14 cellular contexts compared by ENCODE assay signal in genomic region chr2:19747310-19748072, GRCh38.
DNase-seq lines count a peak whose midpoint lies in the region; ATAC-seq, FAIRE-seq and TF ChIP-seq lines count a peak whose summit lies in the region.
"Had no signal": no experiment of that assay in that cellular context is flagged by ENCODE, and none has a peak within 500 bp of the region (broad histone marks: within the 10 kb centered on the region; RNA-seq: fewer than 3 reads in every experiment).

No MANE protein-coding gene starts in this region.

- H3K4me3 ChIP-seq in adipocyte (ENCODE audit: low read length) (no peak overlapping the region), aorta (ENCODE audit: low read length in 2 of 2) (no peak overlapping the region), upper lobe of left lung (no peak overlapping the region)
- H3K4me3 ChIP-seq: SJSA1, uterus had no signal

- 14 to 19% methylated on average over 10 of the region's 10 CpGs for WGBS in aorta, 2 donors
- 80 to 86% methylated on average over 8 to 9 of the region's 10 CpGs for WGBS in upper lobe of left lung, 2 donors

- no peak overlapping the region for H3K9ac ChIP-seq in adipocyte (ENCODE audit: low read length)

- TF ChIP-seq CTCF in upper lobe of left lung (IDR thresholded peaks at IDR 0.05) = no peak

- H3K27ac ChIP-seq in aorta (ENCODE audit: low read depth in 1 of 2, low read length in 2 of 2) (peak overlapping the region; percentile 78 to 90), upper lobe of left lung (no peak overlapping the region)
- H3K27ac ChIP-seq: SJSA1, uterus had no signal

- TF ChIP-seq EP300 in upper lobe of left lung (IDR thresholded peaks at IDR 0.05) = no peak

- H3K27me3 ChIP-seq in adipocyte (replicated peaks; ENCODE audit: control insufficient read depth, insufficient read depth, low read length) = peaks cover 11% of the 10 kb centered on the region
- H3K27me3 ChIP-seq in aorta (ENCODE audit: control insufficient read depth in 1 of 2, insufficient read depth in 2 of 2, low read length in 1 of 2) = no peaks in the 10 kb centered on the region
- no peaks in the 10 kb centered on the region for H3K27me3 ChIP-seq in upper lobe of left lung
- H3K27me3 ChIP-seq: SJSA1, uterus had no signal

- H3K36me3 ChIP-seq in adipocyte (ENCODE audit: control insufficient read depth, insufficient read depth, low read length, severe bottlenecking) = no peaks in the 10 kb centered on the region
- H3K36me3 ChIP-seq in aorta (ENCODE audit: control insufficient read depth in 1 of 2, insufficient read depth in 2 of 2, low read length in 1 of 2) = no peaks in the 10 kb centered on the region
- no peaks in the 10 kb centered on the region for H3K36me3 ChIP-seq in upper lobe of left lung
- H3K36me3 ChIP-seq: SJSA1, uterus had no signal

- TF ChIP-seq POLR2A in upper lobe of left lung (IDR thresholded peaks at IDR 0.05) (no peak), GM12891 (IDR thresholded peaks at IDR 0.05; ENCODE audit: low read depth, low read length) (no peak)

- ATAC-seq in Right ventricle myocardium inferior = peak; percentile 63
- peak; percentile 78 for ATAC-seq in aorta (ENCODE audit: low FRiP score)
- no peak for ATAC-seq in upper lobe of left lung (ENCODE audit: low FRiP score in 2 of 2)
- ATAC-seq: activated CD8-positive, alpha-beta T cell treated with anti-CD3 and anti-CD28 coated beads, Interleukin-2, amount 10 ng/mL, durations not matched to agents 7 days and 5 days had no signal

- intact Hi-C loops in Right ventricle myocardium inferior (cut with DNase I) = no loop called here
- intact Hi-C loops in aorta (cut with DNase I) = loop anchor here (5.0 to 10.0 kb wide), 4 partner anchors 55 to 395 kb away; no protein-coding TSS in a partner anchor

- H3K4me1 ChIP-seq in adipocyte (ENCODE audit: control insufficient read depth, insufficient read depth, low read length) (peaks cover 7% of the 10 kb centered on the region), aorta (ENCODE audit: control insufficient read depth in 1 of 2, insufficient read depth in 2 of 2, low read length in 2 of 2) (peaks cover 0 to 5% of the 10 kb centered on the region in 2 donors), upper lobe of left lung (peaks cover 0 to 4% (median 0%) of the 10 kb centered on the region in 4 donors)
- H3K4me1 ChIP-seq: SJSA1, uterus had no signal

- no peak for FAIRE-seq in GM12891 (lab: Jason Lieb, UNC)

- H3K9me3 ChIP-seq in adipocyte (ENCODE audit: control insufficient read depth, low read length) = no peaks in the 10 kb centered on the region
- H3K9me3 ChIP-seq in aorta (ENCODE audit: control insufficient read depth, low read length) = no peaks in the 10 kb centered on the region
- no peaks in the 10 kb centered on the region for H3K9me3 ChIP-seq in upper lobe of left lung
- H3K9me3 ChIP-seq: SJSA1, uterus had no signal

- DNase-seq in adipocyte (ENCODE audit: low read depth) = peak; percentile 51
- DNase-seq in Right ventricle myocardium inferior (ENCODE audit: missing footprints) = no peak
- DNase-seq in mesenteric fat pad (ENCODE audit: low spot score) = peak; percentile 79
- no peak for DNase-seq in aorta
- no peak for DNase-seq in upper lobe of left lung
- no peak for DNase-seq in GM12891 (ENCODE audit: insufficient read length, low spot score)
- DNase-seq in germinal center (ENCODE audit: low spot score) = no peak
- DNase-seq: activated B cell treated with CpG ODN at 0.5 μM for 24 hours; activated CD8-positive, alpha-beta T cell treated with anti-CD3 and anti-CD28 coated beads, Interleukin-2, amount 10 ng/mL, durations not matched to agents 7 days and 5 days; NCI-H2171 treated with DMSO at 0.1 percent for 48 hours; NCI-H748 treated with DMSO at 0.1 percent for 48 hours; T-helper 2 cell; uterus had no signal

TF ChIP-seq in GM12891, 5 proteins besides CTCF, POLR2A, EP300 and RAD21:
- TF ChIP-seq POU2F2 (IDR thresholded peaks at IDR 0.05; ENCODE audit: low read depth, low read length) = no peak
- TF ChIP-seq POLR2AphosphoS5 (IDR thresholded peaks at IDR 0.05; ENCODE audit: low read depth, low read length) = no peak
- no peak for TF ChIP-seq TAF1 (IDR thresholded peaks at IDR 0.05; ENCODE audit: low read depth, low read length)
- TF ChIP-seq PAX5 (IDR thresholded peaks at IDR 0.05; ENCODE audit: insufficient read depth, low read length, severe bottlenecking) = no peak
- TF ChIP-seq SPI1 (IDR thresholded peaks at IDR 0.05; ENCODE audit: low read depth, low read length) = no peak

Comparison
In these comparisons a context has a peak if more than half of its experiments do, and no peak if none do; other contexts are left out.
1. DNase-seq: peak in adipocyte (single experiment) and mesenteric fat pad (single experiment); none in Right ventricle myocardium inferior (single experiment), aorta (0 of 2), upper lobe of left lung (0 of 2), GM12891 (single experiment) and germinal center (single experiment).
2. ATAC-seq: peak in Right ventricle myocardium inferior (single experiment) and aorta (single experiment); none in upper lobe of left lung (0 of 2).
3. H3K27ac ChIP-seq: peak in aorta (2 of 2); none in upper lobe of left lung (0 of 4).